In genomic region chr6:56259163-56259562, GRCh38 we compare ENCODE assay signal across 2 cellular contexts.
TF ChIP-seq lines count a peak whose summit lies in the region.

No MANE protein-coding gene starts in this region.

TF ChIP-seq in SK-N-SH, 30 proteins besides CTCF, POLR2A, EP300 and RAD21:
- TF ChIP-seq RXRA (IDR thresholded peaks at IDR 0.05; ENCODE audit: borderline replicate concordance, low read depth): no peak
- no peak for TF ChIP-seq TCF12 (IDR thresholded peaks at IDR 0.05)
- TF ChIP-seq MXI1 (IDR thresholded peaks at IDR 0.05; ENCODE audit: low read depth, low read length): no peak
- TF ChIP-seq RFX5 (IDR thresholded peaks at IDR 0.05; ENCODE audit: low read length): no peak
- no peak for TF ChIP-seq NRF1 (IDR thresholded peaks at IDR 0.05; ENCODE audit: low read depth, low read length)
- TF ChIP-seq REST (IDR thresholded peaks at IDR 0.05; ENCODE audit: low read depth, low read length): no peak
- TF ChIP-seq EZH2phosphoT487 (IDR thresholded peaks at IDR 0.05; ENCODE audit: borderline replicate concordance, low read depth): no peak
- no peak for TF ChIP-seq USF2 (IDR thresholded peaks at IDR 0.05; ENCODE audit: borderline replicate concordance, low read depth, low read length)
- no peak for TF ChIP-seq FOXM1 (IDR thresholded peaks at IDR 0.05; ENCODE audit: low read depth)
- TF ChIP-seq, protein P1, sequence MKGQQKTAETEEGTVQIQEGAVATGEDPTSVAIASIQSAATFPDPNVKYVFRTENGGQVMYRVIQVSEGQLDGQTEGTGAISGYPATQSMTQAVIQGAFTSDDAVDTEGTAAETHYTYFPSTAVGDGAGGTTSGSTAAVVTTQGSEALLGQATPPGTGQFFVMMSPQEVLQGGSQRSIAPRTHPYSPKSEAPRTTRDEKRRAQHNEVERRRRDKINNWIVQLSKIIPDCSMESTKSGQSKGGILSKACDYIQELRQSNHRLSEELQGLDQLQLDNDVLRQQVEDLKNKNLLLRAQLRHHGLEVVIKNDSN (IDR thresholded peaks at IDR 0.05; ENCODE audit: borderline replicate concordance, low read depth): no peak
- no peak for TF ChIP-seq GABPA (IDR thresholded peaks at IDR 0.05; ENCODE audit: low read depth)
- no peak for TF ChIP-seq IRF3 (IDR thresholded peaks at IDR 0.05; ENCODE audit: low read depth, low read length)
- no peak for TF ChIP-seq TAF1 (IDR thresholded peaks at IDR 0.05; ENCODE audit: borderline replicate concordance, low read depth, low read length)
- TF ChIP-seq SMC3 (IDR thresholded peaks at IDR 0.05; ENCODE audit: low read depth, low read length): no peak

TF ChIP-seq in H1, 55 proteins besides CTCF, POLR2A, EP300 and RAD21:
- TF ChIP-seq TBP (IDR thresholded peaks at IDR 0.05; ENCODE audit: low read depth, low read length) (no peak), ASH2L (IDR thresholded peaks at IDR 0.05; ENCODE audit: low read length) (no peak), GABPA (IDR thresholded peaks at IDR 0.05; ENCODE audit: borderline replicate concordance, insufficient read depth, low read length) (no peak), CHD2 (IDR thresholded peaks at IDR 0.05; ENCODE audit: low read length) (no peak), CHD1 (IDR thresholded peaks at IDR 0.05; ENCODE audit: low read depth, low read length) (no peak), FOSL1 (IDR thresholded peaks at IDR 0.05; ENCODE audit: insufficient read depth, low read depth, low read length) (no peak), RNF2 (IDR thresholded peaks at IDR 0.05; ENCODE audit: borderline replicate concordance, low read depth, low read length, missing control alignments, poor library complexity, severe bottlenecking) (no peak), JUN (IDR thresholded peaks at IDR 0.05; ENCODE audit: low read depth, low read length) (no peak), KDM5A (IDR thresholded peaks at IDR 0.05; ENCODE audit: low read length) (no peak), BRCA1 (IDR thresholded peaks at IDR 0.05; ENCODE audit: low read depth, low read length) (no peak), SIX5 (IDR thresholded peaks at IDR 0.05; ENCODE audit: low read depth, low read length) (no peak), CREB1 (IDR thresholded peaks at IDR 0.05) (no peak), SP1 (IDR thresholded peaks at IDR 0.05; ENCODE audit: low read depth, low read length) (no peak), KDM4A (IDR thresholded peaks at IDR 0.05; ENCODE audit: low read depth, low read length, severe bottlenecking) (no peak), CBX5 (IDR thresholded peaks at IDR 0.05; ENCODE audit: low read depth, low read length) (no peak)
- TF ChIP-seq, protein P2, sequence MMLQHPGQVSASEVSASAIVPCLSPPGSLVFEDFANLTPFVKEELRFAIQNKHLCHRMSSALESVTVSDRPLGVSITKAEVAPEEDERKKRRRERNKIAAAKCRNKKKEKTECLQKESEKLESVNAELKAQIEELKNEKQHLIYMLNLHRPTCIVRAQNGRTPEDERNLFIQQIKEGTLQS (IDR thresholded peaks at IDR 0.05; ENCODE audit: insufficient read depth, low read depth, low read length): no peak
- TF ChIP-seq, protein P3, sequence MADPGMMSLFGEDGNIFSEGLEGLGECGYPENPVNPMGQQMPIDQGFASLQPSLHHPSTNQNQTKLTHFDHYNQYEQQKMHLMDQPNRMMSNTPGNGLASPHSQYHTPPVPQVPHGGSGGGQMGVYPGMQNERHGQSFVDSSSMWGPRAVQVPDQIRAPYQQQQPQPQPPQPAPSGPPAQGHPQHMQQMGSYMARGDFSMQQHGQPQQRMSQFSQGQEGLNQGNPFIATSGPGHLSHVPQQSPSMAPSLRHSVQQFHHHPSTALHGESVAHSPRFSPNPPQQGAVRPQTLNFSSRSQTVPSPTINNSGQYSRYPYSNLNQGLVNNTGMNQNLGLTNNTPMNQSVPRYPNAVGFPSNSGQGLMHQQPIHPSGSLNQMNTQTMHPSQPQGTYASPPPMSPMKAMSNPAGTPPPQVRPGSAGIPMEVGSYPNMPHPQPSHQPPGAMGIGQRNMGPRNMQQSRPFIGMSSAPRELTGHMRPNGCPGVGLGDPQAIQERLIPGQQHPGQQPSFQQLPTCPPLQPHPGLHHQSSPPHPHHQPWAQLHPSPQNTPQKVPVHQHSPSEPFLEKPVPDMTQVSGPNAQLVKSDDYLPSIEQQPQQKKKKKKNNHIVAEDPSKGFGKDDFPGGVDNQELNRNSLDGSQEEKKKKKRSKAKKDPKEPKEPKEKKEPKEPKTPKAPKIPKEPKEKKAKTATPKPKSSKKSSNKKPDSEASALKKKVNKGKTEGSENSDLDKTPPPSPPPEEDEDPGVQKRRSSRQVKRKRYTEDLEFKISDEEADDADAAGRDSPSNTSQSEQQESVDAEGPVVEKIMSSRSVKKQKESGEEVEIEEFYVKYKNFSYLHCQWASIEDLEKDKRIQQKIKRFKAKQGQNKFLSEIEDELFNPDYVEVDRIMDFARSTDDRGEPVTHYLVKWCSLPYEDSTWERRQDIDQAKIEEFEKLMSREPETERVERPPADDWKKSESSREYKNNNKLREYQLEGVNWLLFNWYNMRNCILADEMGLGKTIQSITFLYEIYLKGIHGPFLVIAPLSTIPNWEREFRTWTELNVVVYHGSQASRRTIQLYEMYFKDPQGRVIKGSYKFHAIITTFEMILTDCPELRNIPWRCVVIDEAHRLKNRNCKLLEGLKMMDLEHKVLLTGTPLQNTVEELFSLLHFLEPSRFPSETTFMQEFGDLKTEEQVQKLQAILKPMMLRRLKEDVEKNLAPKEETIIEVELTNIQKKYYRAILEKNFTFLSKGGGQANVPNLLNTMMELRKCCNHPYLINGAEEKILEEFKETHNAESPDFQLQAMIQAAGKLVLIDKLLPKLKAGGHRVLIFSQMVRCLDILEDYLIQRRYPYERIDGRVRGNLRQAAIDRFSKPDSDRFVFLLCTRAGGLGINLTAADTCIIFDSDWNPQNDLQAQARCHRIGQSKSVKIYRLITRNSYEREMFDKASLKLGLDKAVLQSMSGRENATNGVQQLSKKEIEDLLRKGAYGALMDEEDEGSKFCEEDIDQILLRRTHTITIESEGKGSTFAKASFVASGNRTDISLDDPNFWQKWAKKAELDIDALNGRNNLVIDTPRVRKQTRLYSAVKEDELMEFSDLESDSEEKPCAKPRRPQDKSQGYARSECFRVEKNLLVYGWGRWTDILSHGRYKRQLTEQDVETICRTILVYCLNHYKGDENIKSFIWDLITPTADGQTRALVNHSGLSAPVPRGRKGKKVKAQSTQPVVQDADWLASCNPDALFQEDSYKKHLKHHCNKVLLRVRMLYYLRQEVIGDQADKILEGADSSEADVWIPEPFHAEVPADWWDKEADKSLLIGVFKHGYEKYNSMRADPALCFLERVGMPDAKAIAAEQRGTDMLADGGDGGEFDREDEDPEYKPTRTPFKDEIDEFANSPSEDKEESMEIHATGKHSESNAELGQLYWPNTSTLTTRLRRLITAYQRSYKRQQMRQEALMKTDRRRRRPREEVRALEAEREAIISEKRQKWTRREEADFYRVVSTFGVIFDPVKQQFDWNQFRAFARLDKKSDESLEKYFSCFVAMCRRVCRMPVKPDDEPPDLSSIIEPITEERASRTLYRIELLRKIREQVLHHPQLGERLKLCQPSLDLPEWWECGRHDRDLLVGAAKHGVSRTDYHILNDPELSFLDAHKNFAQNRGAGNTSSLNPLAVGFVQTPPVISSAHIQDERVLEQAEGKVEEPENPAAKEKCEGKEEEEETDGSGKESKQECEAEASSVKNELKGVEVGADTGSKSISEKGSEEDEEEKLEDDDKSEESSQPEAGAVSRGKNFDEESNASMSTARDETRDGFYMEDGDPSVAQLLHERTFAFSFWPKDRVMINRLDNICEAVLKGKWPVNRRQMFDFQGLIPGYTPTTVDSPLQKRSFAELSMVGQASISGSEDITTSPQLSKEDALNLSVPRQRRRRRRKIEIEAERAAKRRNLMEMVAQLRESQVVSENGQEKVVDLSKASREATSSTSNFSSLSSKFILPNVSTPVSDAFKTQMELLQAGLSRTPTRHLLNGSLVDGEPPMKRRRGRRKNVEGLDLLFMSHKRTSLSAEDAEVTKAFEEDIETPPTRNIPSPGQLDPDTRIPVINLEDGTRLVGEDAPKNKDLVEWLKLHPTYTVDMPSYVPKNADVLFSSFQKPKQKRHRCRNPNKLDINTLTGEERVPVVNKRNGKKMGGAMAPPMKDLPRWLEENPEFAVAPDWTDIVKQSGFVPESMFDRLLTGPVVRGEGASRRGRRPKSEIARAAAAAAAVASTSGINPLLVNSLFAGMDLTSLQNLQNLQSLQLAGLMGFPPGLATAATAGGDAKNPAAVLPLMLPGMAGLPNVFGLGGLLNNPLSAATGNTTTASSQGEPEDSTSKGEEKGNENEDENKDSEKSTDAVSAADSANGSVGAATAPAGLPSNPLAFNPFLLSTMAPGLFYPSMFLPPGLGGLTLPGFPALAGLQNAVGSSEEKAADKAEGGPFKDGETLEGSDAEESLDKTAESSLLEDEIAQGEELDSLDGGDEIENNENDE (IDR thresholded peaks at IDR 0.05; ENCODE audit: insufficient replicate concordance, low read length): no peak
